Comparison of ENCODE assay signal across 1 cellular context in the genomic region with DNA sequence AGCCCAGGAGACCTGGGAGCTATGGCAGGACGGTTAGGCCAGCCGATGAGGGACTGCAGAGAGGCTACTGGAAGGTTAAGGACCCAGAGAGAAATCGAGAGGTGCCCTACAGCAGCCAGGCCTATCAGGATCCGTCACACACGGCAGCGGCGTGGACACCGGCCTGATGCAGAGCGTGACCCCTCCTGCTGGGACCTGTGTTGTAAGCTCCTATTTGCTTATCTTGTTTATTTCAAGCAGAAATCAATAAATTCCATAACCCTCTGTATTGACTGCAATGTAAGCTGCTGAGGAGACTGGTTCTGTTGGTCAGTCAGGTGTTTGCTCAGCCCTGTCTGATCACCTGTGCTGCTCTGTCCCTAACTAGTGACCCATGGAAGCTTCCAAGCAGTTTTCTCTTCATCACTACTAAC.
TF ChIP-seq lines count a peak whose summit lies in the region.

No MANE protein-coding gene starts in this region.

TF ChIP-seq in HepG2, 621 proteins besides CTCF, POLR2A, EP300 and RAD21 (continued from another document and continues in another):
- TF ChIP-seq MED1 (CRISPR knock-in tag; IDR thresholded peaks at IDR 0.05) = peak; percentile 87
- TF ChIP-seq, protein P1, sequence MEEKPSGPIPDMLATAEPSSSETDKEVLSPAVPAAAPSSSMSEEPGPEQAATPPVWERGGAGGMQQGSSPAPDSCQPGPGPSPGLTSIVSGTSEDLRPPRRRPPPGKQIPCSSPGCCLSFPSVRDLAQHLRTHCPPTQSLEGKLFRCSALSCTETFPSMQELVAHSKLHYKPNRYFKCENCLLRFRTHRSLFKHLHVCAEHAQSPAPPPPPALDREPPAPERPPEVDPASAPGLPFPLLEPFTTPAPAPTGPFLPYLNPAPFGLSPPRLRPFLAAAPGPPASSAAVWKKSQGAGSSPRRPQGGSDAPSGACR (CRISPR knock-in tag; IDR thresholded peaks at IDR 0.05) = peak; percentile 53; the same call in 1 of the 2 replicates
- TF ChIP-seq NCOA2 (CRISPR knock-in tag; IDR thresholded peaks at IDR 0.05) = peak; percentile 83
- no peak for TF ChIP-seq ZNF142 (CRISPR knock-in tag; IDR thresholded peaks at IDR 0.05)
- TF ChIP-seq, protein P2, sequence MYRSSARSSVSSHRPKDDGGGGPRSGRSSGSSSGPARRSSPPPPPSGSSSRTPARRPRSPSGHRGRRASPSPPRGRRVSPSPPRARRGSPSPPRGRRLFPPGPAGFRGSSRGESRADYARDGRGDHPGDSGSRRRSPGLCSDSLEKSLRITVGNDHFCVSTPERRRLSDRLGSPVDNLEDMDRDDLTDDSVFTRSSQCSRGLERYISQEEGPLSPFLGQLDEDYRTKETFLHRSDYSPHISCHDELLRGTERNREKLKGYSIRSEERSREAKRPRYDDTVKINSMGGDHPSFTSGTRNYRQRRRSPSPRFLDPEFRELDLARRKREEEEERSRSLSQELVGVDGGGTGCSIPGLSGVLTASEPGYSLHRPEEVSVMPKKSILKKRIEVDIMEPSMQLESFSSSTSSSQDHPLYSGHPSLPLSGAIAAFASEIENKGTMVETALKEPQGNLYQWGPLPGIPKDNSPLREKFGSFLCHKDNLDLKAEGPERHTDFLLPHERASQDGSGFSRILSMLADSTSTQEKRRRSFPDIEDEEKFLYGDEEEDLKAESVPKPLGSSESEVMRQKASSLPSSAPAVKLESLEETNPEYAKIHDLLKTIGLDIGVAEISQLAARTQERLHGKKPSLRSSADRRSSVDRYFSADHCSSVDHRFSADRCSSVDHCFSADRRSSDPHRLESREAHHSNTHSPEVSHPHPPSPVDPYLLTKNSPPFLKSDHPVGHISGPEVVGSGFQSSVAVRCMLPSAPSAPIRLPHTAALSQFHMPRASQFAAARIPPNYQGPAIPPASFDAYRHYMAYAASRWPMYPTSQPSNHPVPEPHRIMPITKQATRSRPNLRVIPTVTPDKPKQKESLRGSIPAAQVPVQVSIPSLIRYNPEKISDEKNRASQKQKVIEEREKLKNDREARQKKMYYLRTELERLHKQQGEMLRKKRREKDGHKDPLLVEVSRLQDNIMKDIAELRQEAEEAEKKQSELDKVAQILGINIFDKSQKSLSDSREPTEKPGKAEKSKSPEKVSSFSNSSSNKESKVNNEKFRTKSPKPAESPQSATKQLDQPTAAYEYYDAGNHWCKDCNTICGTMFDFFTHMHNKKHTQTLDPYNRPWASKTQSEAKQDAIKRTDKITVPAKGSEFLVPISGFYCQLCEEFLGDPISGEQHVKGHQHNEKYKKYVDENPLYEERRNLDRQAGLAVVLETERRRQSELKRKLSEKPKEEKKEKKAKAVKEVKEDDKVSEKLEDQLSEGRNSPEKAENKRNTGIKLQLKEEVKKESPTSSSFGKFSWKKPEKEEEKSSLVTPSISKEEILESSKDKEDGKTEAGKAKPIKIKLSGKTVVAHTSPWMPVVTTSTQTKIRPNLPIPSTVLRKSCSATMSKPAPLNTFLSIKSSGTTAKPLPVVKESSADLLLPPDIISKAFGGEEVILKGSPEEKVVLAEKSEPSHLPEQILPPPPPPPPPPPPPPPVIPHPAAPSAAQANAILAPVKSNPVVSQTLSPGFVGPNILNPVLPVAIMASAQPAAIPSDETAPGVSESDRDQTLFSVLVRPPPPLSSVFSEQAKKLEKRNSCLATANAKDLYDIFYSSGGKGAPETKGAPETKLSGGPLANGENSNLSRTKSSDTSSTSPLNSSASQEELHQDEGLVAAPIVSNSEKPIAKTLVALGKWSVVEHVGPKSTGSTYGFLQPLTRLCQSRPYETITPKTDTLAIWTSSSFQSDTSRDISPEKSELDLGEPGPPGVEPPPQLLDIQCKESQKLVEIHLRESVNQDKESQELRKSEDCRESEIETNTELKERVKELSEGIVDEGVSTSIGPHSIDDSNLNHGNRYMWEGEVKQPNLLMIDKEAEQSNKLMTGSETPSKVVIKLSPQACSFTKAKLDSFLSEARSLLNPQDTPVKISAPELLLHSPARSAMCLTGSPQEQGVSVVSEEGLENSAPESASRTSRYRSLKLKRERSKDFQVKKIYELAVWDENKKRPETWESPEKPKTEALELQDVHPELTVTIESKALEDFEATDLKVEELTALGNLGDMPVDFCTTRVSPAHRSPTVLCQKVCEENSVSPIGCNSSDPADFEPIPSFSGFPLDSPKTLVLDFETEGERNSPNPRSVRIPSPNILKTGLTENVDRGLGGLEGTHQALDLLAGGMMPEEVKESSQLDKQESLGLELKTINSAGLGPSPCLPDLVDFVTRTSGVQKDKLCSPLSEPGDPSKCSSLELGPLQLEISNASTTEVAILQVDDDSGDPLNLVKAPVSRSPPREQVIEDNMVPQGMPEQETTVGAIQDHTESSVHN (CRISPR knock-in tag; IDR thresholded peaks at IDR 0.05) = no peak
- no peak for TF ChIP-seq NFAT5 (CRISPR knock-in tag; IDR thresholded peaks at IDR 0.05)
- no peak for TF ChIP-seq ZNF354B (CRISPR knock-in tag; IDR thresholded peaks at IDR 0.05)
- 0 out of 2 replicates have a peak, but pooled peaks have one; percentile 49 for TF ChIP-seq ZHX2 (IDR thresholded peaks at IDR 0.05; ENCODE audit: low read depth)
- no peak for TF ChIP-seq ZHX2 (CRISPR knock-in tag; IDR thresholded peaks at IDR 0.05; ENCODE audit: borderline replicate concordance)
- TF ChIP-seq KDM3A (CRISPR knock-in tag; IDR thresholded peaks at IDR 0.05; ENCODE audit: low read depth) = peak; percentile 69; the same call in 1 of the 2 replicates
- no peak for TF ChIP-seq HNRNPK (IDR thresholded peaks at IDR 0.05; ENCODE audit: low read depth, low read length, poor library complexity, severe bottlenecking)
- TF ChIP-seq PCBP2 (optimal IDR thresholded peaks at IDR 0.05; ENCODE audit: low read depth, low read length, poor library complexity, severe bottlenecking) = no peak
- TF ChIP-seq ZUFSP (CRISPR knock-in tag; IDR thresholded peaks at IDR 0.05; ENCODE audit: borderline replicate concordance) = no peak
- no peak for TF ChIP-seq ZNF749 (CRISPR knock-in tag; IDR thresholded peaks at IDR 0.05; ENCODE audit: borderline replicate concordance)
